ENCODE assay signal across 38 cellular contexts in genomic region chr20:8363970-8364733, GRCh38.
"Had no signal": no experiment of that assay in that cellular context is flagged by ENCODE, and none has a peak within 500 bp of the region (broad histone marks: within the 10 kb centered on the region; RNA-seq: fewer than 3 reads in every experiment).

No MANE protein-coding gene starts in this region.

- H3K36me3 Mint-ChIP-seq: activated naive CD4-positive, alpha-beta T cell treated with anti-CD3 and anti-CD28 coated beads, Interleukin-2, amount 10 ng/mL, durations not matched to agents 7 days and 5 days; activated naive CD4-positive, alpha-beta T cell treated with anti-CD3 and anti-CD28 coated beads, Interleukin-2, amount 50 U/mL, for 24 hours; activated naive CD4-positive, alpha-beta T cell treated with anti-CD3 and anti-CD28 coated beads, Interleukin-2, amount 50 U/mL, for 72 hours; activated naive CD8-positive, alpha-beta T cell; activated naive CD8-positive, alpha-beta T cell treated with anti-CD3 and anti-CD28 coated beads for 36 hours; activated naive CD8-positive, alpha-beta T cell treated with anti-CD3 and anti-CD28 coated beads, Interleukin-2, amount 10 ng/mL, durations not matched to agents 7 days and 5 days; brain had no signal

- FAIRE-seq: bronchial epithelial cell had no signal

- H3K4me1 Mint-ChIP-seq: activated naive CD4-positive, alpha-beta T cell treated with anti-CD3 and anti-CD28 coated beads, Interleukin-2, amount 10 ng/mL, durations not matched to agents 7 days and 5 days had no signal

- H3K9me3 Mint-ChIP-seq: activated naive CD4-positive, alpha-beta T cell treated with anti-CD3 and anti-CD28 coated beads for 36 hours; activated naive CD4-positive, alpha-beta T cell treated with anti-CD3 and anti-CD28 coated beads, Interleukin-2, amount 10 ng/mL, durations not matched to agents 7 days and 5 days; activated naive CD4-positive, alpha-beta T cell treated with anti-CD3 and anti-CD28 coated beads, Interleukin-2, amount 50 U/mL, for 24 hours; activated naive CD4-positive, alpha-beta T cell treated with anti-CD3 and anti-CD28 coated beads, Interleukin-2, amount 50 U/mL, for 72 hours; activated naive CD8-positive, alpha-beta T cell treated with anti-CD3 and anti-CD28 coated beads for 36 hours; activated naive CD8-positive, alpha-beta T cell treated with anti-CD3 and anti-CD28 coated beads, Interleukin-2, amount 10 ng/mL, durations not matched to agents 7 days and 5 days; activated naive CD8-positive, alpha-beta T cell treated with anti-CD3 and anti-CD28 coated beads, Interleukin-2, amount 50 U/mL, for 24 hours; activated T-cell treated with anti-CD3 and anti-CD28 coated beads, Interleukin-2, amount 50 U/mL, for 24 hours; activated T-cell treated with anti-CD3 and anti-CD28 coated beads, Interleukin-2, amount 50 U/mL, for 4 hours; activated T-cell treated with anti-CD3 and anti-CD28 coated beads, Interleukin-2, amount 50 U/mL, for 72 hours; activated T-helper 1 cell treated with anti-CD3 and anti-CD28 coated beads, Interleukin-12 subunit alpha, Interleukin-12 subunit beta, Interleukin-2, Interleukin-4 antibody, amounts not matched to agents 30 ng/mL and 10 ng/mL and 1 ng/mL, durations not matched to agents 14 hours and 24 hours and 36 hours; activated T-helper 17 cell treated with anti-CD3 and anti-CD28 coated beads, Interleukin-2, amount 50 U/mL, for 72 hours; activated T-helper 2 cell treated with anti-CD3 and anti-CD28 coated beads, Interferon-gamma antibody, Interleukin-2, Interleukin-4, amounts not matched to agents 10 μg/mL and 5 μg/mL and 100 μg/mL, durations not matched to agents 14 hours and 24 hours and 36 hours; brain; central memory CD8-positive, alpha-beta T cell had no signal

- H3K4me3 ChIP-seq: adrenal gland, ascending aorta, body of pancreas, breast epithelium, cardiac muscle cell had no signal

- H3K27ac ChIP-seq: adrenal gland, ascending aorta, body of pancreas, brain microvascular endothelial cell, cardiac muscle cell had no signal

- H3K27me3 ChIP-seq: adrenal gland, ascending aorta, body of pancreas, brain microvascular endothelial cell, breast epithelium, cardiac muscle cell had no signal

- H3K27me3 Mint-ChIP-seq: activated naive CD4-positive, alpha-beta T cell treated with anti-CD3 and anti-CD28 coated beads, Interleukin-2, amount 10 ng/mL, durations not matched to agents 7 days and 5 days; activated naive CD4-positive, alpha-beta T cell treated with anti-CD3 and anti-CD28 coated beads, Interleukin-2, amount 50 U/mL, for 24 hours; activated T-helper 17 cell treated with anti-CD3 and anti-CD28 coated beads, Interleukin-2, amount 50 U/mL, for 72 hours; brain; central memory CD8-positive, alpha-beta T cell had no signal

- ATAC-seq: activated naive CD4-positive, alpha-beta T cell treated with anti-CD3 and anti-CD28 coated beads, Interleukin-2, amount 50 U/mL, for 72 hours; activated naive CD8-positive, alpha-beta T cell treated with anti-CD3 and anti-CD28 coated beads, Interleukin-2, amount 50 U/mL, for 24 hours; activated T-cell treated with anti-CD3 and anti-CD28 coated beads, Interleukin-2, amount 50 U/mL, for 4 hours; activated T-cell treated with anti-CD3 and anti-CD28 coated beads, Interleukin-2, amount 50 U/mL, for 72 hours; activated T-helper 17 cell treated with anti-CD3 and anti-CD28 coated beads, Interleukin-2, amount 50 U/mL, for 72 hours; body of pancreas had no signal

- H3K27ac Mint-ChIP-seq: activated naive CD4-positive, alpha-beta T cell treated with anti-CD3 and anti-CD28 coated beads for 36 hours; activated naive CD4-positive, alpha-beta T cell treated with anti-CD3 and anti-CD28 coated beads, Interleukin-2, amount 10 ng/mL, durations not matched to agents 7 days and 5 days; activated naive CD4-positive, alpha-beta T cell treated with anti-CD3 and anti-CD28 coated beads, Interleukin-2, amount 50 U/mL, for 24 hours; activated naive CD4-positive, alpha-beta T cell treated with anti-CD3 and anti-CD28 coated beads, Interleukin-2, amount 50 U/mL, for 72 hours; activated naive CD8-positive, alpha-beta T cell; activated naive CD8-positive, alpha-beta T cell treated with anti-CD3 and anti-CD28 coated beads for 36 hours; activated naive CD8-positive, alpha-beta T cell treated with anti-CD3 and anti-CD28 coated beads, Interleukin-2, amount 10 ng/mL, durations not matched to agents 7 days and 5 days; activated naive CD8-positive, alpha-beta T cell treated with anti-CD3 and anti-CD28 coated beads, Interleukin-2, amount 50 U/mL, for 24 hours; activated T-cell treated with anti-CD3 and anti-CD28 coated beads, Interleukin-2, amount 50 U/mL, for 24 hours; activated T-cell treated with anti-CD3 and anti-CD28 coated beads, Interleukin-2, amount 50 U/mL, for 72 hours; activated T-helper 1 cell treated with anti-CD3 and anti-CD28 coated beads, Interleukin-12 subunit alpha, Interleukin-12 subunit beta, Interleukin-2, Interleukin-4 antibody, amounts not matched to agents 30 ng/mL and 10 ng/mL and 1 ng/mL, durations not matched to agents 14 hours and 24 hours and 36 hours; activated T-helper 17 cell treated with anti-CD3 and anti-CD28 coated beads, Interleukin-2, amount 50 U/mL, for 72 hours; activated T-helper 2 cell treated with anti-CD3 and anti-CD28 coated beads, Interferon-gamma antibody, Interleukin-2, Interleukin-4, amounts not matched to agents 10 μg/mL and 5 μg/mL and 100 μg/mL, durations not matched to agents 14 hours and 24 hours and 36 hours had no signal

- H3K4me1 ChIP-seq: ascending aorta, breast epithelium had no signal

- DNase-seq: activated effector memory CD4-positive, alpha-beta T cell treated with anti-CD3 and anti-CD28 coated beads, Interleukin-2, amount 50 U/mL, for 16 hours; activated effector memory CD4-positive, alpha-beta T cell treated with Interleukin-2 at 50 U/mL for 16 hours; activated gamma-delta T cell; activated gamma-delta T cell treated with Interleukin-2 at 50 U/mL for 16 hours; activated naive CD4-positive, alpha-beta T cell; activated naive CD4-positive, alpha-beta T cell treated with anti-CD3 and anti-CD28 coated beads for 36 hours; activated naive CD4-positive, alpha-beta T cell treated with anti-CD3 and anti-CD28 coated beads, Interleukin-2, amount 10 ng/mL, durations not matched to agents 7 days and 5 days; activated naive CD4-positive, alpha-beta T cell treated with anti-CD3 and anti-CD28 coated beads, Interleukin-2, amount 50 U/mL, for 16 hours; activated naive CD4-positive, alpha-beta T cell treated with Interleukin-2 at 50 U/mL for 16 hours; activated naive CD8-positive, alpha-beta T cell treated with anti-CD3 and anti-CD28 coated beads for 36 hours; activated naive CD8-positive, alpha-beta T cell treated with anti-CD3 and anti-CD28 coated beads, Interleukin-2, amount 10 ng/mL, durations not matched to agents 7 days and 5 days; activated naive CD8-positive, alpha-beta T cell treated with anti-CD3 and anti-CD28 coated beads, Interleukin-2, amount 50 U/mL, for 24 hours; activated T-cell treated with anti-CD3 and anti-CD28 coated beads, Interleukin-2, amount 50 U/mL, for 1 hour; activated T-cell treated with anti-CD3 and anti-CD28 coated beads, Interleukin-2, amount 50 U/mL, for 24 hours; activated T-cell treated with anti-CD3 and anti-CD28 coated beads, Interleukin-2, amount 50 U/mL, for 4 hours; activated T-cell treated with anti-CD3 and anti-CD28 coated beads, Interleukin-2, amount 50 U/mL, for 48 hours; activated T-cell treated with anti-CD3 and anti-CD28 coated beads, Interleukin-2, amount 50 U/mL, for 72 hours; adrenal gland; amniotic stem cell; amygdala; aorta; body of pancreas; brain microvascular endothelial cell; caudate nucleus; central memory CD4-positive, alpha-beta T cell; cerebellar nuclear complex had no signal

- H3K36me3 ChIP-seq: adrenal gland, ascending aorta, brain microvascular endothelial cell, breast epithelium, cardiac muscle cell had no signal

- H3K4me3 Mint-ChIP-seq: activated naive CD4-positive, alpha-beta T cell treated with anti-CD3 and anti-CD28 coated beads for 36 hours; activated naive CD4-positive, alpha-beta T cell treated with anti-CD3 and anti-CD28 coated beads, Interleukin-2, amount 10 ng/mL, durations not matched to agents 7 days and 5 days; activated naive CD4-positive, alpha-beta T cell treated with anti-CD3 and anti-CD28 coated beads, Interleukin-2, amount 50 U/mL, for 24 hours; activated naive CD8-positive, alpha-beta T cell; activated naive CD8-positive, alpha-beta T cell treated with anti-CD3 and anti-CD28 coated beads for 36 hours; activated naive CD8-positive, alpha-beta T cell treated with anti-CD3 and anti-CD28 coated beads, Interleukin-2, amount 10 ng/mL, durations not matched to agents 7 days and 5 days; activated naive CD8-positive, alpha-beta T cell treated with anti-CD3 and anti-CD28 coated beads, Interleukin-2, amount 50 U/mL, for 24 hours; activated T-cell treated with anti-CD3 and anti-CD28 coated beads, Interleukin-2, amount 50 U/mL, for 24 hours; activated T-cell treated with anti-CD3 and anti-CD28 coated beads, Interleukin-2, amount 50 U/mL, for 4 hours; activated T-cell treated with anti-CD3 and anti-CD28 coated beads, Interleukin-2, amount 50 U/mL, for 72 hours; activated T-helper 1 cell treated with anti-CD3 and anti-CD28 coated beads, Interleukin-12 subunit alpha, Interleukin-12 subunit beta, Interleukin-2, Interleukin-4 antibody, amounts not matched to agents 30 ng/mL and 10 ng/mL and 1 ng/mL, durations not matched to agents 14 hours and 24 hours and 36 hours; activated T-helper 17 cell treated with anti-CD3 and anti-CD28 coated beads, Interleukin-2, amount 50 U/mL, for 72 hours; brain; central memory CD8-positive, alpha-beta T cell had no signal

- H3K9me3 ChIP-seq: adrenal gland, ascending aorta, body of pancreas, breast epithelium had no signal
